Comparison of ENCODE assay signal across 8 cellular contexts in genomic region chr19:2042485-2043268, GRCh38. TPM values are rescaled to one million over a fixed set of nuclear protein-coding genes. Genes with fewer than 3 reads are reported as not detected.
A peak's percentile ranks its signal among the peaks of the same experiment; 100 is the strongest.
DNase-seq lines count a peak whose midpoint lies in the region; ATAC-seq and TF ChIP-seq lines count a peak whose summit lies in the region.

No MANE protein-coding gene starts in this region.

- intact Hi-C loops in OCI-LY7 (cut with micrococcal nuclease; ENCODE audit: unreplicated experiment) (no loop called here), esophagus squamous epithelium (cut with DNase I) (no loop called here), sigmoid colon (cut with DNase I) (no loop called here)

- no TSS peak for BruUV-seq in OCI-LY7 (replicated peaks; lab: Mats Ljungman, UMichigan)

- H3K27me3 ChIP-seq in esophagus squamous epithelium (no peaks in the 10 kb centered on the region), sigmoid colon (no peaks in the 10 kb centered on the region)

- peaks cover 37% of the 10 kb centered on the region for H3K4me1 ChIP-seq in OCI-LY7 (ENCODE audit: insufficient read depth, low read length, poor library complexity, severe bottlenecking)
- peaks cover 70 to 97% (median 70%) of the 10 kb centered on the region in 3 donors for H3K4me1 ChIP-seq in esophagus squamous epithelium
- peaks cover 2 to 87% (median 75%) of the 10 kb centered on the region in 4 donors for H3K4me1 ChIP-seq in sigmoid colon

- H3K4me3 ChIP-seq in OCI-LY7 (ENCODE audit: low read depth, low read length, poor library complexity, severe bottlenecking): peak overlapping the region; percentile 63
- peak overlapping the region in 3 of 4 donors; percentile 15 to 62 (median 34) for H3K4me3 ChIP-seq in esophagus squamous epithelium
- peak overlapping the region; percentile 8 to 37 (median 28) for H3K4me3 ChIP-seq in sigmoid colon

- 0 out of 2 replicates have a peak, but pooled peaks cover 4% of the 10 kb centered on the region for H3K79me2 ChIP-seq in OCI-LY7 (ENCODE audit: insufficient read depth, low read depth, low read length)

- TF ChIP-seq CTCF in OCI-LY7 (conservative IDR thresholded peaks at IDR 0.05; ENCODE audit: low read length) (peak; percentile 49; the same call in 1 of the 2 replicates), esophagus squamous epithelium (IDR thresholded peaks at IDR 0.05) (no peak), sigmoid colon (IDR thresholded peaks at IDR 0.05) (no peak)

- H3K4me2 ChIP-seq in OCI-LY7 (ENCODE audit: low read length): peak overlapping the region; percentile 84

- no peaks in the 10 kb centered on the region for H3K9me3 ChIP-seq in OCI-LY7 (ENCODE audit: low read length)
- H3K9me3 ChIP-seq in esophagus squamous epithelium: no peaks in the 10 kb centered on the region
- no peaks in the 10 kb centered on the region for H3K9me3 ChIP-seq in sigmoid colon

- TF ChIP-seq POLR2A in esophagus squamous epithelium (IDR thresholded peaks at IDR 0.05) (peak in 1 of 4 donors; percentile 2), sigmoid colon (IDR thresholded peaks at IDR 0.05) (no peak)

- H3K27ac ChIP-seq in OCI-LY7 (ENCODE audit: low read depth, low read length, poor library complexity, severe bottlenecking) (peak overlapping the region; percentile 68), esophagus squamous epithelium (peak overlapping the region; percentile 89 to 99 (median 98)), sigmoid colon (peak overlapping the region; percentile 91 to 99 (median 96))

- peak; percentile 4 for ATAC-seq in GM19438 (IDR thresholded peaks at IDR 0.05; ENCODE audit: low read depth, unreplicated experiment)
- ATAC-seq in HG02610 (IDR thresholded peaks at IDR 0.05; ENCODE audit: unreplicated experiment): no peak
- ATAC-seq in GM18909 (IDR thresholded peaks at IDR 0.05; ENCODE audit: poor library complexity, unreplicated experiment): no peak

- DNase-seq in OCI-LY7 (ENCODE audit: low spot score) (no peak), esophagus squamous epithelium (lab: John Stamatoyannopoulos, UW) (no peak), sigmoid colon (peak; percentile 81), activated gamma-delta T cell (lab: John Stamatoyannopoulos, UW) (no peak), HK-2 (ENCODE audit: unreplicated experiment) (no peak)

- H4K20me1 ChIP-seq in OCI-LY7 (ENCODE audit: insufficient read depth, low read length): no peaks in the 10 kb centered on the region

- no peaks in the 10 kb centered on the region for H3K9me2 ChIP-seq in OCI-LY7 (ENCODE audit: insufficient read depth, low read length)

- CTCF ChIA-PET in OCI-LY7 (lab: Charles Lee; ENCODE audit: unreplicated experiment): no interaction called here

- H2AFZ ChIP-seq in OCI-LY7 (ENCODE audit: low read length): no peak overlapping the region

- H3K36me3 ChIP-seq in OCI-LY7 (ENCODE audit: insufficient read depth, low read length) (peaks cover 85% of the 10 kb centered on the region), esophagus squamous epithelium (peaks cover 53 to 96% (median 66%) of the 10 kb centered on the region in 3 donors), sigmoid colon (peaks cover 50 to 68% (median 61%) of the 10 kb centered on the region in 4 donors)

- TF ChIP-seq EP300 in sigmoid colon (IDR thresholded peaks at IDR 0.05): no peak

- POLR2A ChIA-PET in OCI-LY7 (lab: Charles Lee): interaction anchor here (0.6 to 1.7 kb wide), 5 partner anchors 10 to 580 kb away, joined by 3 to 7 read pairs (median 4); no protein-coding TSS in a partner anchor

- WGBS in esophagus squamous epithelium, 2 donors: 11% methylated on average over 13 of the region's 30 CpGs; no CpG with 5 or more reads in 1 of the 2 donors
- 19 to 31% methylated on average over 30 of the region's 30 CpGs for WGBS in sigmoid colon, 2 donors

RNA-seq across cellular contexts. Expression of gene MKNK2, which starts 8.4 kb away (rescaled TPM):
- total RNA-seq in OCI-LY7 (2014; rRNA removed; shearing (Covaris generic)): 97.0 and 115 TPM in 2 replicates
- total RNA-seq in OCI-LY7 (2022) (200 and 225 TPM in 2 replicates), esophagus squamous epithelium (100 to 1,000 TPM; 147 to 300 (median 189) TPM), sigmoid colon (100 to 1,000 TPM in 3 of 4 donors, 10 to 100 TPM in 1; 83.1 to 124 (median 107) TPM)
- polyA plus RNA-seq in sigmoid colon: 100 to 1,000 TPM; 121 to 157 (median 129) TPM

RNA-seq across cellular contexts. Expression of gene BTBD2, which starts 27.2 kb away (rescaled TPM):
- total RNA-seq in OCI-LY7 (2014; rRNA removed; shearing (Covaris generic)): 41.9 and 53.9 TPM in 2 replicates
- 91.6 and 109 TPM in 2 replicates for total RNA-seq in OCI-LY7 (2022)
- total RNA-seq in esophagus squamous epithelium: 10 to 100 TPM; 42.3 to 79.0 (median 63.8) TPM
- 10 to 100 TPM; 43.8 to 82.8 (median 50.3) TPM for total RNA-seq in sigmoid colon
- polyA plus RNA-seq in sigmoid colon: 10 to 100 TPM; 31.9 to 58.7 (median 46.2) TPM

RNA-seq across cellular contexts. Expression of gene MOB3A, which starts 53.4 kb away (rescaled TPM):
- 41.7 and 54.6 TPM in 2 replicates for total RNA-seq in OCI-LY7 (2014; rRNA removed; shearing (Covaris generic))
- total RNA-seq in OCI-LY7 (2022): 87.5 and 111 TPM in 2 replicates
- 10 to 100 TPM; 22.9 to 26.9 (median 23.6) TPM for total RNA-seq in esophagus squamous epithelium
- total RNA-seq in sigmoid colon: 10 to 100 TPM; 25.7 to 65.4 (median 32.0) TPM
- polyA plus RNA-seq in sigmoid colon: 10 to 100 TPM; 14.4 to 36.1 (median 14.6) TPM

RNA-seq across cellular contexts. Expression of gene IZUMO4, which starts 54.0 kb away (rescaled TPM):
- total RNA-seq in OCI-LY7 (2014; rRNA removed; shearing (Covaris generic)): 11.2 and 12.9 TPM in 2 replicates
- 6.1 and 7.3 TPM in 2 replicates for total RNA-seq in OCI-LY7 (2022)
- total RNA-seq in esophagus squamous epithelium: 10 to 100 TPM in 1 of 4 donors, 1 to 10 TPM in 2, not detected in 1; 3.0 to 11.4 (median 3.2) TPM
- total RNA-seq in sigmoid colon: 1 to 10 TPM; 2.3 to 6.0 (median 4.6) TPM
- 1 to 10 TPM; 2.4 to 8.5 (median 3.5) TPM for polyA plus RNA-seq in sigmoid colon
